ENCODE assay signal across 11 cellular contexts in genomic region chr2:154698238-154698788, GRCh38. TPM values are rescaled to one million over a fixed set of nuclear protein-coding genes. Genes with fewer than 3 reads are reported as not detected.
DNase-seq lines count a peak whose midpoint lies in the region; ATAC-seq and TF ChIP-seq lines count a peak whose summit lies in the region.
"Had no signal": no experiment of that assay in that cellular context is flagged by ENCODE, and none has a peak within 500 bp of the region (broad histone marks: within the 10 kb centered on the region; RNA-seq: fewer than 3 reads in every experiment).

KCNJ3 (plus strand) TSS chr2:154698695; CDS start chr2:154698776, 81 bp downstream.

- H3K9me3 Mint-ChIP-seq in endothelial cell (ENCODE audit: unreplicated experiment), result no peaks in the 10 kb centered on the region
- no peaks in the 10 kb centered on the region for H3K9me3 Mint-ChIP-seq in nephron

- H4K20me1 ChIP-seq in Karpas-422 (ENCODE audit: insufficient read depth, low read depth, low read length), result no peaks in the 10 kb centered on the region

- H3K4me1 Mint-ChIP-seq in endothelial cell (ENCODE audit: unreplicated experiment), result peaks cover 11% of the 10 kb centered on the region
- peaks cover 22% of the 10 kb centered on the region for H3K4me1 Mint-ChIP-seq in nephron

- 1 to 3% methylated on average over 28 of the region's 28 CpGs for WGBS in heart right ventricle, 2 donors

- H3K9ac ChIP-seq in Karpas-422 (ENCODE audit: low read length), result no peak within 1 kb of the TSS

- peak within 1 kb of the TSS; percentile 84 for H3K4me3 Mint-ChIP-seq in endothelial cell (ENCODE audit: unreplicated experiment)
- H3K4me3 Mint-ChIP-seq in nephron, result peak within 1 kb of the TSS; percentile 82 to 93 (median 83)

- ATAC-seq in heart right ventricle (no peak), left ventricle myocardium superior (no peak)

- H3K9me2 ChIP-seq in Karpas-422 (replicated peaks; ENCODE audit: insufficient read depth, low read length), result no peaks in the 10 kb centered on the region

- intact Hi-C loops in heart right ventricle (cut with DNase I), result no loop called here
- intact Hi-C loops in left ventricle myocardium superior (cut with micrococcal nuclease), result no loop called here

- peak within 1 kb of the TSS; percentile 17 for H3K27ac Mint-ChIP-seq in endothelial cell (ENCODE audit: unreplicated experiment)
- peak within 1 kb of the TSS; percentile 67 to 76 (median 75) for H3K27ac Mint-ChIP-seq in nephron

- peaks cover 13% of the 10 kb centered on the region for H3K27me3 Mint-ChIP-seq in endothelial cell (ENCODE audit: unreplicated experiment)
- peaks cover 55% of the 10 kb centered on the region for H3K27me3 Mint-ChIP-seq in nephron (ENCODE audit: low read depth)

- TF ChIP-seq CTCF in heart right ventricle (IDR thresholded peaks at IDR 0.05), result no peak
- no peak for TF ChIP-seq CTCF in endothelial cell (IDR thresholded peaks at IDR 0.05; ENCODE audit: unreplicated experiment)
- TF ChIP-seq CTCF in nephron (IDR thresholded peaks at IDR 0.05; ENCODE audit: unreplicated experiment in 3 of 3), result no peak

- no peaks in the 10 kb centered on the region for H3K79me2 ChIP-seq in Karpas-422 (ENCODE audit: low read length)

- DNase-seq in heart right ventricle (no peak), left ventricle myocardium superior (no peak), endothelial cell (ENCODE audit: low spot score) (no peak), Karpas-422 (no peak), GDM1 (lab: John Stamatoyannopoulos, UW) (no peak), T-helper 2 cell (no peak)
- no peak for DNase-seq in activated CD4-positive, alpha-beta T cell treated with anti-CD3 and anti-CD28 coated beads, Interleukin-2, amount 50 U/mL, for 48 hours
- DNase-seq: NCI-H524 treated with DMSO at 0.1 percent for 48 hours; stimulated activated CD4-positive, alpha-beta T cell treated with anti-CD3 and anti-CD28 coated beads, Interleukin-15, amount 100 ng/mL, for 24 hours had no signal

- no peaks in the 10 kb centered on the region for H3K36me3 ChIP-seq in heart right ventricle
- H3K36me3 ChIP-seq in Karpas-422 (ENCODE audit: insufficient read depth, low read length), result no peaks in the 10 kb centered on the region

- peaks cover 0 to 29% (median 13%) of the 10 kb centered on the region in 9 donors for H3K4me1 ChIP-seq in heart right ventricle
- H3K4me1 ChIP-seq in Karpas-422 (ENCODE audit: low read length), result no peaks in the 10 kb centered on the region

- peaks cover 4% of the 10 kb centered on the region for H3K36me3 Mint-ChIP-seq in endothelial cell (ENCODE audit: low read depth, unreplicated experiment)
- H3K36me3 Mint-ChIP-seq in nephron (ENCODE audit: low read depth), result no peaks in the 10 kb centered on the region

- H3K4me3 ChIP-seq in heart right ventricle, result peak within 1 kb of the TSS; percentile 20 to 58 (median 42)
- H3K4me3 ChIP-seq in Karpas-422 (ENCODE audit: low read length), result no peak within 1 kb of the TSS

- H2AFZ ChIP-seq in Karpas-422 (ENCODE audit: low read length), result no peak within 1 kb of the TSS

- H3K27ac ChIP-seq in heart right ventricle (peak within 1 kb of the TSS in 1 of 10 donors; percentile 7), Karpas-422 (ENCODE audit: low read length) (no peak within 1 kb of the TSS)

- H3K9me3 ChIP-seq in heart right ventricle (no peaks in the 10 kb centered on the region), Karpas-422 (ENCODE audit: low read length) (peaks cover 6% of the 10 kb centered on the region)

- H3K4me2 ChIP-seq in Karpas-422 (ENCODE audit: low read depth, low read length, poor library complexity, severe bottlenecking), result no peak within 1 kb of the TSS

- H3K27me3 ChIP-seq in heart right ventricle, result peaks cover 0 to 47% (median 38%) of the 10 kb centered on the region in 7 donors
- no peaks in the 10 kb centered on the region for H3K27me3 ChIP-seq in Karpas-422 (ENCODE audit: low read length)

RNA-seq across cellular contexts. Expression of gene KCNJ3, which starts in this region (rescaled TPM):
- total RNA-seq in heart right ventricle (1 to 10 TPM in 7 of 10 donors, under 1 TPM in 3; 0.42 to 4.7 (median 1.6) TPM), left ventricle myocardium superior (2.0 TPM), endothelial cell (ENCODE audit: unreplicated experiment) (not detected)
- polyA plus RNA-seq in heart right ventricle, result under 1 TPM; 0.01 to 0.15 TPM
- not detected in 2 replicates for total RNA-seq in Karpas-422 (2014; rRNA removed; shearing (Covaris generic); ENCODE audit: low replicate concordance)
- total RNA-seq: activated CD8-positive, alpha-beta memory T cell treated with anti-CD3 and anti-CD28 coated beads for 36 hours had no signal
